ENCODE assay signal across 8 cellular contexts in genomic region chr3:122921791-122922651, GRCh38.
DNase-seq lines count a peak whose midpoint lies in the region; ATAC-seq, FAIRE-seq and TF ChIP-seq lines count a peak whose summit lies in the region.

No MANE protein-coding gene starts in this region.

- DNase-seq in Calu3 (peak; percentile 67), left lobe of liver (ENCODE audit: low spot score) (no peak), urothelium cell line (ENCODE audit: low spot score) (peak; percentile 56), brain microvascular endothelial cell (no peak)
- DNase-seq in activated CD4-positive, alpha-beta T cell treated with anti-CD3 and anti-CD28 coated beads, Interleukin-2, amount 50 U/mL, for 48 hours, result peak; percentile 28 to 48
- no peak for DNase-seq in activated effector memory CD4-positive, alpha-beta T cell treated with anti-CD3 and anti-CD28 coated beads, Interleukin-2, amount 50 U/mL, for 16 hours

- ATAC-seq in GM21786 (IDR thresholded peaks at IDR 0.05; ENCODE audit: unreplicated experiment) (peak; percentile 69), left lobe of liver (peak; percentile 37), GM19455 (IDR thresholded peaks at IDR 0.05; ENCODE audit: unreplicated experiment) (no peak)

- peaks cover 7% of the 10 kb centered on the region for H3K27me3 ChIP-seq in brain microvascular endothelial cell (replicated peaks)

- no peaks in the 10 kb centered on the region for H3K36me3 Mint-ChIP-seq in Calu3 (ENCODE audit: insufficient read depth, unreplicated experiment)

- H3K4me3 ChIP-seq in brain microvascular endothelial cell (ENCODE audit: low read depth, low read length), result no peak overlapping the region

- CTCF ChIA-PET in Calu3 (lab: Charles Lee), result no interaction called here

- no peak overlapping the region for H3K27ac Mint-ChIP-seq in Calu3 (ENCODE audit: unreplicated experiment)

- H3K27me3 Mint-ChIP-seq in Calu3 (ENCODE audit: unreplicated experiment), result peaks cover 42% of the 10 kb centered on the region

- H3K36me3 ChIP-seq in brain microvascular endothelial cell (replicated peaks), result no peaks in the 10 kb centered on the region

- H3K9me3 Mint-ChIP-seq in Calu3 (ENCODE audit: low read depth, unreplicated experiment), result no peaks in the 10 kb centered on the region

- peak overlapping the region; percentile 59 for H3K4me3 Mint-ChIP-seq in Calu3 (ENCODE audit: low read depth, unreplicated experiment)

- in situ Hi-C loops in brain microvascular endothelial cell (cut with HindIII; ENCODE audit: low pct_ligation_motif_present, low sequenced_read_pairs), result no loop called here

- intact Hi-C loops in Calu3 (cut with micrococcal nuclease; ENCODE audit: unreplicated experiment), result no loop called here

- H3K27ac ChIP-seq in brain microvascular endothelial cell, result no peak overlapping the region

- TF ChIP-seq CTCF in Calu3 (IDR thresholded peaks at IDR 0.05; ENCODE audit: unreplicated experiment) (peak; percentile 22), brain microvascular endothelial cell (IDR thresholded peaks at IDR 0.05; ENCODE audit: low read depth, low read length, missing control alignments) (no peak)

- H3K4me1 Mint-ChIP-seq in Calu3 (ENCODE audit: low read depth, unreplicated experiment), result no peaks in the 10 kb centered on the region

- no TSS peak for BruUV-seq in Calu3 (replicated peaks; lab: Mats Ljungman, UMichigan)

- no peak for FAIRE-seq in urothelium cell line (lab: Jason Lieb, UNC)

Comparison
In these comparisons a context has a peak if more than half of its experiments do, and no peak if none do; other contexts are left out.
1. DNase-seq: peak in Calu3 (single experiment), activated CD4-positive, alpha-beta T cell treated with anti-CD3 and anti-CD28 coated beads, Interleukin-2, amount 50 U/mL, for 48 hours (2 of 2) and urothelium cell line (single experiment); none in left lobe of liver (single experiment), activated effector memory CD4-positive, alpha-beta T cell treated with anti-CD3 and anti-CD28 coated beads, Interleukin-2, amount 50 U/mL, for 16 hours (single experiment) and brain microvascular endothelial cell (single experiment).